Comparison of ENCODE assay signal across 7 cellular contexts in genomic region chr19:18386543-18387251, GRCh38. TPM values are rescaled to one million over a fixed set of nuclear protein-coding genes. Genes with fewer than 3 reads are reported as not detected.
DNase-seq lines count a peak whose midpoint lies in the region; ATAC-seq and TF ChIP-seq lines count a peak whose summit lies in the region.
"Had no signal": no experiment of that assay in that cellular context is flagged by ENCODE, and none has a peak within 500 bp of the region (broad histone marks: within the 10 kb centered on the region; RNA-seq: fewer than 3 reads in every experiment).

No MANE protein-coding gene starts in this region.

- H2BK5ac ChIP-seq in trophoblast cell (ENCODE audit: low read depth, low read length, poor library complexity) = no peak overlapping the region

- TF ChIP-seq CTCF in colonic mucosa (IDR thresholded peaks at IDR 0.05) = no peak

- peak overlapping the region; percentile 60 to 99 for H3K9ac ChIP-seq in colonic mucosa (ENCODE audit: low read depth in 2 of 2, low read length in 2 of 2)
- no peak overlapping the region for H3K9ac ChIP-seq in trophoblast cell (ENCODE audit: low read length)

- H2AFZ ChIP-seq in trophoblast cell (ENCODE audit: insufficient read depth, low read length, poor library complexity) = no peak overlapping the region

- no peak overlapping the region for H4K91ac ChIP-seq in trophoblast cell (ENCODE audit: low read depth, low read length)

- peak overlapping the region; percentile 3 for H3K18ac ChIP-seq in trophoblast cell (ENCODE audit: low read length)

- no peak overlapping the region for H4K12ac ChIP-seq in trophoblast cell (ENCODE audit: low read depth, low read length)

- peak overlapping the region; percentile 32; the same call in 1 of the 2 replicates for H3K4me3 ChIP-seq in H7 (ENCODE audit: insufficient read depth, low read depth, low read length)
- H3K4me3 ChIP-seq in colonic mucosa = peak overlapping the region; percentile 43
- H3K4me3 ChIP-seq in trophoblast cell (ENCODE audit: low read depth, low read length) = no peak overlapping the region

- H3K4me1 ChIP-seq in colonic mucosa (no peaks in the 10 kb centered on the region), trophoblast cell (ENCODE audit: control insufficient read depth in 1 of 2, insufficient read depth in 2 of 2, low read length in 2 of 2) (peaks cover 18 to 26% of the 10 kb centered on the region in 2 experiments)

- H3K79me1 ChIP-seq in trophoblast cell (ENCODE audit: low read length) = peaks cover 16% of the 10 kb centered on the region

- peaks cover 6% of the 10 kb centered on the region; the same call in 1 of the 2 replicates for H3K27me3 ChIP-seq in H7 (ENCODE audit: control insufficient read depth, insufficient read depth, low read length)
- no peaks in the 10 kb centered on the region for H3K27me3 ChIP-seq in colonic mucosa
- peaks cover 3% of the 10 kb centered on the region for H3K27me3 ChIP-seq in trophoblast cell (ENCODE audit: insufficient read depth, low read length)

- peaks cover 3% of the 10 kb centered on the region for H3K79me2 ChIP-seq in trophoblast cell (ENCODE audit: control insufficient read depth, insufficient read depth, low read length, poor library complexity)

- H2BK120ac ChIP-seq in trophoblast cell (ENCODE audit: insufficient read depth, low read length, poor library complexity) = no peak overlapping the region

- H3K4ac ChIP-seq in trophoblast cell (ENCODE audit: low read depth, low read length) = peak overlapping the region; percentile 4

- no peak overlapping the region for H4K8ac ChIP-seq in trophoblast cell (ENCODE audit: low read depth, low read length)

- H2BK12ac ChIP-seq in trophoblast cell (ENCODE audit: low read length) = no peak overlapping the region

- peak overlapping the region; percentile 2 for H3K14ac ChIP-seq in trophoblast cell (ENCODE audit: low read length)

- no peak overlapping the region for H3K23ac ChIP-seq in trophoblast cell (ENCODE audit: low read length)

- ATAC-seq in HG03135 (IDR thresholded peaks at IDR 0.05; ENCODE audit: unreplicated experiment) = no peak
- ATAC-seq in GM19324 (IDR thresholded peaks at IDR 0.05; ENCODE audit: low FRiP score, unreplicated experiment) = no peak

- no peak overlapping the region for H2AK5ac ChIP-seq in trophoblast cell (ENCODE audit: low read length)

- WGBS in trophoblast cell (ENCODE audit: extremely low coverage, insufficient coverage, insufficient read length) = no CpG with 5 or more reads among the region's 13 CpGs

- DNase-seq in H7 (peak; percentile 66), colonic mucosa (peak; percentile 82), trophoblast cell (no peak)
- no peak for DNase-seq in stimulated activated CD4-positive, alpha-beta T cell treated with anti-CD3 and anti-CD28 coated beads, Interleukin-4, amount 100 ng/mL, for 4 hours
- DNase-seq: KG1 had no signal

- H3K27ac ChIP-seq in colonic mucosa (peak overlapping the region; percentile 72), trophoblast cell (ENCODE audit: low read depth, low read length) (no peak overlapping the region)

- no peak overlapping the region for H3K4me2 ChIP-seq in trophoblast cell (ENCODE audit: low read length)

- H3K36me3 ChIP-seq in H7 (replicated peaks; ENCODE audit: control insufficient read depth, insufficient read depth, low read length) (no peaks in the 10 kb centered on the region), colonic mucosa (no peaks in the 10 kb centered on the region), trophoblast cell (ENCODE audit: control insufficient read depth in 1 of 2, insufficient read depth in 2 of 2, low read length in 2 of 2) (peaks cover 0 to 5% of the 10 kb centered on the region in 2 experiments)

- no peaks in the 10 kb centered on the region for H3K9me3 ChIP-seq in colonic mucosa
- H3K9me3 ChIP-seq in trophoblast cell (ENCODE audit: insufficient read depth, low read depth, low read length) = peaks cover 2% of the 10 kb centered on the region

- intact Hi-C loops in colonic mucosa (cut with DNase I) = no loop called here

RNA-seq across cellular contexts. Expression of gene GDF15, which starts 0.7 kb away (rescaled TPM):
- 0.30 and 1.4 TPM in 2 replicates for total RNA-seq in H7 (2014; rRNA removed; shearing (Covaris generic))
- 100 to 1,000 TPM; 120 to 159 TPM for total RNA-seq in colonic mucosa
- 182 and 198 TPM in 2 replicates for polyA plus RNA-seq in trophoblast cell (2013)

RNA-seq across cellular contexts. Expression of gene LRRC25, which starts 10.7 kb away (rescaled TPM):
- total RNA-seq in H7 (2014; rRNA removed; shearing (Covaris generic)) = 0.76 TPM in 1 of 2 replicates, not detected in the other
- total RNA-seq in colonic mucosa = 1 to 10 TPM; 1.4 to 3.9 TPM
- polyA plus RNA-seq in trophoblast cell (2013) = not detected in 2 replicates

RNA-seq across cellular contexts. Expression of gene SSBP4, which starts 32.5 kb away (rescaled TPM):
- 91.1 and 134 TPM in 2 replicates for total RNA-seq in H7 (2014; rRNA removed; shearing (Covaris generic))
- 10 to 100 TPM; 40.1 to 77.3 TPM for total RNA-seq in colonic mucosa
- polyA plus RNA-seq in trophoblast cell (2013) = 51.1 and 52.0 TPM in 2 replicates

RNA-seq across cellular contexts. Expression of gene PGPEP1, which starts 46.3 kb away (rescaled TPM):
- total RNA-seq in H7 (2014; rRNA removed; shearing (Covaris generic)) = 11.5 and 13.6 TPM in 2 replicates
- 10 to 100 TPM; 62.6 to 99.0 TPM for total RNA-seq in colonic mucosa
- 46.5 and 56.5 TPM in 2 replicates for polyA plus RNA-seq in trophoblast cell (2013)

RNA-seq across cellular contexts. Expression of gene ISYNA1, which starts 51.2 kb away (rescaled TPM):
- total RNA-seq in H7 (2014; rRNA removed; shearing (Covaris generic)) = 183 and 212 TPM in 2 replicates
- total RNA-seq in colonic mucosa = 10 to 100 TPM; 17.7 to 25.7 TPM
- polyA plus RNA-seq in trophoblast cell (2013) = 476 and 488 TPM in 2 replicates

Comparison
In these comparisons a context has a peak if more than half of its experiments do, and no peak if none do; other contexts are left out.
1. DNase-seq: peak in H7 (single experiment) and colonic mucosa (single experiment); none in trophoblast cell (0 of 2) and stimulated activated CD4-positive, alpha-beta T cell treated with anti-CD3 and anti-CD28 coated beads, Interleukin-4, amount 100 ng/mL, for 4 hours (0 of 2).
2. RNA of gene GDF15, which starts 0.7 kb away (total RNA-seq): 120 to 159 TPM in colonic mucosa; 0.30 to 1.4 TPM in H7; every median in the first group is over 10 times any median in the second.